19 cellular contexts compared by ENCODE assay signal in genomic region chr4:170242471-170242870, GRCh38.
DNase-seq lines count a peak whose midpoint lies in the region; ATAC-seq, FAIRE-seq and TF ChIP-seq lines count a peak whose summit lies in the region.
"Had no signal": no experiment of that assay in that cellular context is flagged by ENCODE, and none has a peak within 500 bp of the region (broad histone marks: within the 10 kb centered on the region; RNA-seq: fewer than 3 reads in every experiment).

No MANE protein-coding gene starts in this region.

- H2AFZ ChIP-seq in GM23248: no peak overlapping the region

- peak; percentile 84 for ATAC-seq in RWPE2 (ENCODE audit: low read depth)
- ATAC-seq: HepG2 had no signal

- no peaks in the 10 kb centered on the region; the same call in 1 of the 2 replicates for H3K27me3 ChIP-seq in GM23248 (replicated peaks; ENCODE audit: insufficient read depth)
- no peaks in the 10 kb centered on the region for H3K27me3 ChIP-seq in RWPE2 (ENCODE audit: insufficient read depth, poor library complexity, severe bottlenecking)
- H3K27me3 ChIP-seq: BLaER1 treated with 17β-estradiol and CSF1 and Interleukin-3, amounts not matched to agents 10 nM and 100 nM; Peyer's patch had no signal

- H3K4me1 ChIP-seq in GM23248 (ENCODE audit: insufficient read depth): no peaks in the 10 kb centered on the region
- peaks cover 24% of the 10 kb centered on the region for H3K4me1 ChIP-seq in RWPE2 (ENCODE audit: insufficient read depth, poor library complexity, severe bottlenecking)
- H3K4me1 ChIP-seq: BLaER1 treated with 17β-estradiol and CSF1 and Interleukin-3, amounts not matched to agents 10 nM and 100 nM; Peyer's patch had no signal

- H3K36me3 ChIP-seq in GM23248 (ENCODE audit: low read depth) (no peaks in the 10 kb centered on the region), RWPE2 (ENCODE audit: low read depth) (no peaks in the 10 kb centered on the region)
- H3K36me3 ChIP-seq: BLaER1 treated with 17β-estradiol and CSF1 and Interleukin-3, amounts not matched to agents 10 nM and 100 nM; Peyer's patch had no signal

- TF ChIP-seq CTCF in RWPE2 (IDR thresholded peaks at IDR 0.05; ENCODE audit: poor library complexity, severe bottlenecking) (no peak), retinal pigment epithelial cell (conservative IDR thresholded peaks at IDR 0.05; ENCODE audit: low read depth, low read length) (no peak)

- no peak overlapping the region for H3K27ac ChIP-seq in GM23248
- H3K27ac ChIP-seq in RWPE2 (ENCODE audit: poor library complexity, severe bottlenecking): peak overlapping the region; percentile 74
- H3K27ac ChIP-seq in epithelial cell of prostate: peak overlapping the region; percentile 78
- H3K27ac ChIP-seq: BLaER1 treated with 17β-estradiol and CSF1 and Interleukin-3, amounts not matched to agents 10 nM and 100 nM; HL-60; Peyer's patch had no signal

- H3K9ac ChIP-seq in GM23248: no peak overlapping the region
- H3K9ac ChIP-seq: BLaER1 treated with 17β-estradiol and CSF1 and Interleukin-3, amounts not matched to agents 10 nM and 100 nM had no signal

- peak; percentile 0 for DNase-seq in GM23248
- DNase-seq in RWPE2 (ENCODE audit: low spot score): no peak
- DNase-seq in epithelial cell of prostate (ENCODE audit: low read depth, low spot score): peak; percentile 63
- DNase-seq in retinal pigment epithelial cell (ENCODE audit: low read depth): peak; percentile 84
- DNase-seq in SKM-1 treated with dmso at 0.1 percent for 144 hours (lab: John Stamatoyannopoulos, UW; ENCODE audit: unreplicated experiment): no peak
- no peak for DNase-seq in frontal cortex (ENCODE audit: low spot score in 2 of 2)
- DNase-seq in HUDEP-2 (lab: John Stamatoyannopoulos, UW; ENCODE audit: unreplicated experiment in 76 of 76): no peak
- no peak for DNase-seq in stimulated activated CD4-positive, alpha-beta T cell treated with anti-CD3 and anti-CD28 coated beads, Interleukin-4, amount 100 ng/mL, for 1 hour
- DNase-seq: MM.1S, NCI-H1105, NCI-H187 treated with DMSO at 0.1 percent for 48 hours, NCI-H446, NCI-H748 treated with DMSO at 0.1 percent for 48 hours, Peyer's patch, SHP77 treated with DMSO at 0.1 percent for 48 hours had no signal

- no peak overlapping the region for H3K4me2 ChIP-seq in GM23248 (ENCODE audit: unreplicated experiment)
- H3K4me2 ChIP-seq: BLaER1 treated with 17β-estradiol and CSF1 and Interleukin-3, amounts not matched to agents 10 nM and 100 nM had no signal

- no peaks in the 10 kb centered on the region for H4K20me1 ChIP-seq in GM23248 (ENCODE audit: insufficient read depth)
- H4K20me1 ChIP-seq: BLaER1 treated with 17β-estradiol and CSF1 and Interleukin-3, amounts not matched to agents 10 nM and 100 nM had no signal

- in situ Hi-C loops in GM23248 (cut with MboI): no loop called here

- H3K9me2 ChIP-seq in GM23248 (ENCODE audit: insufficient read depth): no peaks in the 10 kb centered on the region

- no peaks in the 10 kb centered on the region for H3K79me2 ChIP-seq in GM23248 (ENCODE audit: insufficient read depth)

- H3K9me3 ChIP-seq in GM23248 (ENCODE audit: low read depth) (no peaks in the 10 kb centered on the region), RWPE2 (ENCODE audit: severe bottlenecking) (no peaks in the 10 kb centered on the region)
- H3K9me3 ChIP-seq: BLaER1 treated with 17β-estradiol and CSF1 and Interleukin-3, amounts not matched to agents 10 nM and 100 nM; Peyer's patch had no signal

- H3K4me3 ChIP-seq in GM23248 (no peak overlapping the region), RWPE2 (ENCODE audit: severe bottlenecking) (no peak overlapping the region), retinal pigment epithelial cell (ENCODE audit: low read length) (no peak overlapping the region)
- H3K4me3 ChIP-seq: BLaER1 treated with 17β-estradiol and CSF1 and Interleukin-3, amounts not matched to agents 10 nM and 100 nM; Peyer's patch had no signal

- no peaks in the 10 kb centered on the region for H3F3A ChIP-seq in GM23248 (ENCODE audit: insufficient read depth)

- no peak for FAIRE-seq in frontal cortex (lab: Jason Lieb, UNC)
- FAIRE-seq: GM19239, HepG2 had no signal

Comparison
In these comparisons a context has a peak if more than half of its experiments do, and no peak if none do; other contexts are left out.
1. DNase-seq: peak in GM23248 (single experiment), epithelial cell of prostate (single experiment) and retinal pigment epithelial cell (single experiment); none in RWPE2 (single experiment), SKM-1 treated with dmso at 0.1 percent for 144 hours (single experiment), frontal cortex (0 of 2), HUDEP-2 (0 of 76) and stimulated activated CD4-positive, alpha-beta T cell treated with anti-CD3 and anti-CD28 coated beads, Interleukin-4, amount 100 ng/mL, for 1 hour (single experiment).